Comparison of ENCODE assay signal across 22 cellular contexts in genomic region chr14:66381765-66382164, GRCh38.
DNase-seq lines count a peak whose midpoint lies in the region; ATAC-seq, FAIRE-seq and TF ChIP-seq lines count a peak whose summit lies in the region.
"Had no signal": no experiment of that assay in that cellular context is flagged by ENCODE, and none has a peak within 500 bp of the region (broad histone marks: within the 10 kb centered on the region; RNA-seq: fewer than 3 reads in every experiment).

No MANE protein-coding gene starts in this region.

- peaks cover 0 to 5% (median 4%) of the 10 kb centered on the region in 4 experiments; a peak in 4 of 7 replicates for H3K4me1 ChIP-seq in H1 (replicated peaks in 1 of 4; ENCODE audit: control insufficient read depth in 3 of 4, insufficient read depth in 4 of 4, low read length in 3 of 4)
- H3K4me1 ChIP-seq: BE2C had no signal

- peak overlapping the region; percentile 9 for H3K23ac ChIP-seq in H1 (ENCODE audit: insufficient read length)

- no peak for TF ChIP-seq RAD21 in H1 (IDR thresholded peaks at IDR 0.05 in 1 of 2, conservative IDR thresholded peaks at IDR 0.05 in 1 of 2; ENCODE audit: low read depth in 2 of 2, low read length in 2 of 2)

- no peaks in the 10 kb centered on the region for H3K9me3 ChIP-seq in H1 (ENCODE audit: insufficient read depth in 2 of 2, low read depth in 1 of 2, low read length in 1 of 2)
- H3K9me3 ChIP-seq: BE2C had no signal

- no peak overlapping the region for H4K91ac ChIP-seq in H1 (replicated peaks; ENCODE audit: insufficient read length, low read length)

- H3K79me1 ChIP-seq in H1 (ENCODE audit: low read depth, low read length) = no peaks in the 10 kb centered on the region

- ATAC-seq in HG03097 (IDR thresholded peaks at IDR 0.05; ENCODE audit: low FRiP score, unreplicated experiment) = no peak

- no peak for TF ChIP-seq EP300 in H1 (IDR thresholded peaks at IDR 0.05; ENCODE audit: borderline replicate concordance in 1 of 2, low read depth in 2 of 2, low read length in 2 of 2)

- no peak overlapping the region for H2BK5ac ChIP-seq in H1 (ENCODE audit: low read depth, low read length)

- no peak overlapping the region for H3K18ac ChIP-seq in H1 (ENCODE audit: extremely low read depth, low read length)

- no peak overlapping the region for H3K14ac ChIP-seq in H1 (ENCODE audit: insufficient read length)

- no peak for TF ChIP-seq POLR2A in H1 (IDR thresholded peaks at IDR 0.05; ENCODE audit: control extremely low read depth in 1 of 2, low read depth in 2 of 2, low read length in 2 of 2)

- no peak overlapping the region for H2BK15ac ChIP-seq in H1 (ENCODE audit: low read length)

- H3K4ac ChIP-seq in H1 (replicated peaks; ENCODE audit: insufficient read length, low read depth, low read length) = no peak overlapping the region

- no peak overlapping the region for H2BK20ac ChIP-seq in H1 (ENCODE audit: low read length)

- H3K4me2 ChIP-seq in H1 (ENCODE audit: insufficient read depth in 1 of 2, low read depth in 2 of 2, low read length in 2 of 2) = no peak overlapping the region

- no peaks in the 10 kb centered on the region for H4K20me1 ChIP-seq in H1 (replicated peaks in 1 of 2; ENCODE audit: control insufficient read depth in 1 of 2, insufficient read depth in 2 of 2, low read length in 2 of 2)

- H3K36me3 ChIP-seq in H1 (ENCODE audit: control insufficient read depth in 2 of 4, insufficient read depth in 4 of 4, low read length in 3 of 4) = no peaks in the 10 kb centered on the region
- H3K36me3 ChIP-seq: BE2C had no signal

- FAIRE-seq in H1 (lab: Jason Lieb, UNC) = no peak
- FAIRE-seq: G401.6, GM12891, H54 had no signal

- H4K8ac ChIP-seq in H1 (ENCODE audit: extremely low read depth, insufficient read depth, low read length) = no peak overlapping the region

- CTCF ChIA-PET in H1 (lab: Charles Lee; ENCODE audit: partially characterized antibody) = interaction anchor here (1.0 to 1.6 kb wide), 2 partner anchors 13 to 280 kb away, joined by 4 read pairs; no protein-coding TSS in a partner anchor

- H3K9ac ChIP-seq in H1 (replicated peaks in 1 of 4; ENCODE audit: extremely low read depth in 1 of 4, low read depth in 3 of 4, low read length in 3 of 4) = no peak overlapping the region
- H3K9ac ChIP-seq: GM23248 had no signal

- no peak overlapping the region for H4K5ac ChIP-seq in H1 (ENCODE audit: insufficient read length, low read depth, low read length)

- no peak for TF ChIP-seq CTCF in H1 (IDR thresholded peaks at IDR 0.05; ENCODE audit: control extremely low read depth in 1 of 3, insufficient read depth in 1 of 3, low read depth in 1 of 3, low read length in 3 of 3)

- DNase-seq in ELF-1 (ENCODE audit: low read depth, low spot score) (peak; percentile 62), SW480 (ENCODE audit: low spot score) (peak; percentile 32), H1 (ENCODE audit: low read depth in 1 of 2, low spot score in 2 of 2) (no peak), retina (peak; percentile 13), GM19238 (ENCODE audit: insufficient read length, low spot score) (no peak), NCI-H1436 treated with DMSO at 0.1 percent for 48 hours (lab: John Stamatoyannopoulos, UW) (no peak)
- DNase-seq: ACHN; BE2C; C1 segment of cervical spinal cord; CD4-positive, CD25-positive, alpha-beta regulatory T cell; CD8-positive, alpha-beta memory T cell; COR-L47; DMS 273 treated with DMSO at 0.1 percent for 48 hours; DMS53; DND-41; EL; GM23248; HCEC 1CT had no signal

- no peaks in the 10 kb centered on the region for H3K23me2 ChIP-seq in H1 (ENCODE audit: low read depth, low read length)

- H3K27me3 ChIP-seq in H1 (replicated peaks in 1 of 4; ENCODE audit: control insufficient read depth in 3 of 4, extremely low read depth in 1 of 4, insufficient read depth in 3 of 4, low read length in 3 of 4) = no peaks in the 10 kb centered on the region

- WGBS in H1 (ENCODE audit: extremely low coverage in 1 of 2, insufficient coverage in 1 of 2, insufficient read length in 1 of 2, insufficient replicate concordance in 2 of 2, low coverage in 1 of 2, low lambda C conversion rate in 2 of 2, missing lambda C conversion rate in 1 of 2), 2 experiments = 88% methylated on average over 1 of the region's 1 CpG; no CpG with 5 or more reads in 1 of the 2 experiments

- H2AK5ac ChIP-seq in H1 (ENCODE audit: low read depth, low read length) = no peak overlapping the region

- H2BK12ac ChIP-seq in H1 (ENCODE audit: low read depth, low read length) = no peak overlapping the region

- no peak overlapping the region for H2AFZ ChIP-seq in H1 (ENCODE audit: low read length)
- H2AFZ ChIP-seq: GM23248 had no signal

- H3K27ac ChIP-seq in H1 (ENCODE audit: low read depth, low read length) = no peak overlapping the region
- H3K27ac ChIP-seq: GM23248 had no signal

- no peak overlapping the region for H3K56ac ChIP-seq in H1 (replicated peaks; ENCODE audit: insufficient read length, low read depth, low read length)

- H3K79me2 ChIP-seq in H1 (ENCODE audit: control insufficient read depth in 1 of 2, insufficient read depth in 2 of 2, low read length in 2 of 2) = no peaks in the 10 kb centered on the region

- POLR2A ChIA-PET in H1 (lab: Charles Lee; ENCODE audit: partially characterized antibody) = no interaction called here

- H2BK120ac ChIP-seq in H1 (replicated peaks; ENCODE audit: low read depth, low read length) = no peak overlapping the region

- no peak overlapping the region for H3K4me3 ChIP-seq in H1 (ENCODE audit: extremely low read depth in 1 of 4, insufficient read depth in 2 of 4, low read depth in 3 of 4, low read length in 4 of 4)
- H3K4me3 ChIP-seq: GM23248 had no signal

TF ChIP-seq in H1, 55 proteins besides CTCF, POLR2A, EP300 and RAD21:
- peak; percentile 44 for TF ChIP-seq MAFK (IDR thresholded peaks at IDR 0.05; ENCODE audit: low read depth, low read length)
- no peak for TF ChIP-seq CBX5 (IDR thresholded peaks at IDR 0.05; ENCODE audit: low read depth, low read length)
- TF ChIP-seq BACH1 (IDR thresholded peaks at IDR 0.05; ENCODE audit: low read length) = no peak
- no peak for TF ChIP-seq E2F6 (IDR thresholded peaks at IDR 0.05)

Comparison
In these comparisons a context has a peak if more than half of its experiments do, and no peak if none do; other contexts are left out.
1. DNase-seq: peak in ELF-1 (single experiment), SW480 (single experiment) and retina (single experiment); none in H1 (0 of 2), GM19238 (single experiment) and NCI-H1436 treated with DMSO at 0.1 percent for 48 hours (single experiment).